In genomic region chr3:13419356-13420050, GRCh38 we compare ENCODE assay signal across 8 cellular contexts.
DNase-seq lines count a peak whose midpoint lies in the region; ATAC-seq and TF ChIP-seq lines count a peak whose summit lies in the region.

No MANE protein-coding gene starts in this region.

- TF ChIP-seq CTCF in LNCaP clone FGC (IDR thresholded peaks at IDR 0.05; ENCODE audit: control insufficient read depth, extremely low read depth, insufficient read depth) = peak; percentile 18

- peak; percentile 32 for DNase-seq in GM03348 (ENCODE audit: low spot score)
- DNase-seq in LNCaP clone FGC (ENCODE audit: low read depth) = no peak
- peak; percentile 64 for DNase-seq in activated CD4-positive, alpha-beta T cell treated with anti-CD3 and anti-CD28 coated beads, Interleukin-2, amount 50 U/mL, for 1 hour
- peak; percentile 57 for DNase-seq in ecto neural progenitor cell (ENCODE audit: low spot score)
- peak; percentile 60 for DNase-seq in midbrain (lab: John Stamatoyannopoulos, UW)
- DNase-seq in stimulated activated CD8-positive, alpha-beta memory T cell treated with anti-CD3 and anti-CD28 coated beads, Interleukin-4, amount 100 ng/mL, for 24 hours (ENCODE audit: low read depth) = peak; percentile 43
- no peak for DNase-seq in GOT3 (lab: John Stamatoyannopoulos, UW)

- ATAC-seq in GM21825 (IDR thresholded peaks at IDR 0.05; ENCODE audit: unreplicated experiment) = peak; percentile 33

- H3K4me3 ChIP-seq in LNCaP clone FGC (ENCODE audit: low read depth, low read length) = peak overlapping the region; percentile 65

Comparison
In these comparisons a context has a peak if more than half of its experiments do, and no peak if none do; other contexts are left out.
1. DNase-seq: peak in GM03348 (single experiment), activated CD4-positive, alpha-beta T cell treated with anti-CD3 and anti-CD28 coated beads, Interleukin-2, amount 50 U/mL, for 1 hour (single experiment), ecto neural progenitor cell (single experiment), midbrain (single experiment) and stimulated activated CD8-positive, alpha-beta memory T cell treated with anti-CD3 and anti-CD28 coated beads, Interleukin-4, amount 100 ng/mL, for 24 hours (single experiment); none in LNCaP clone FGC (single experiment) and GOT3 (single experiment).